In the genomic region with DNA sequence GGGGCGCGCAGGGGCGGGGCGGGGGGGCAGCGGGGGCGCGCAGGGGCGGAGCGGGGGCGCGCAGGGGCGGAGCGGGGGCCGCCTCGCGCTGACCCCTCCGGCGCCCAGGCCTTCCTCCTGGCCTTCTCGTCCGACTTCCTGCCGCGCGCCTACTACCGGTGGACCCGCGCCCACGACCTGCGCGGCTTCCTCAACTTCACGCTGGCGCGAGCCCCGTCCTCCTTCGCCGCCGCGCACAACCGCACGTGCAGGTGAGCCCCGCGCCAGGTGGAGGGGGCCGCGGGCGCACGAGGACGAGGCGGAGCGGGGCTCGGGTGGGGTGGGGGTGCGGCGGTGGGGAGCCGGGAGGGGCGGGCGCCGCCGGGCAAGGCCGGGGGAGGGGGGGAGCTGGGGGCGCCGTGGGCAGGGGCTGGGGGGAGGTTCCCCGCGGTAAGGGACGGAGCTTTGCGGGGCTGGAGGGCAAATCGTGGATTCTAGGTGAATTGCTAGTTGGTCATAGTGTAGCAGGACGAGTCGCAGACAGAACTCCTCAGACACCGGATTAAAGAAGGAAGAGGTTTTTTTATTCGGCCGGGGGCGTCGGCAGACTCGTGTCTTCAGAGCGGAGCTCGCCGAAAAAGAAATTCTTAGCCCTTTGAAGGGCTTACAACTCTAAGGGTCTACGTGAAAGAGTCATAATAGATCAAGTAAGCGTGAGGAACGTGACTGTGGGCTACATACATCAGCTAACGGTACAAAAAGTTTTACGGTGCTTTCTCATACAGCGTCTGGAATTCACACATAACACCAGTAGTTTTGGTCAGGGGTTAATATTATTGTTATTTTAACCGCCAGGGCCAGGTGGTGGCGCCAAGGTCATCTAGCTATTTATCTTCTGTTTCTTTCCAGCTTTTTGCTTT, we compare ENCODE assay signal across 8 cellular contexts. TPM values are rescaled to one million over a fixed set of nuclear protein-coding genes. Genes with fewer than 3 reads are reported as not detected.
DNase-seq lines count a peak whose midpoint lies in the region; TF ChIP-seq lines count a peak whose summit lies in the region.

No MANE protein-coding gene starts in this region.

- H3K4me1 ChIP-seq in transverse colon, result peaks cover 7 to 18% (median 11%) of the 10 kb centered on the region in 4 donors

- no peaks in the 10 kb centered on the region for H3K36me3 ChIP-seq in transverse colon

- in situ Hi-C loops in transverse colon (cut with MboI; ENCODE audit: low pct_ligation_motif_present in 1 of 4, low pct_unique_long_range_greater_than_20kb in 1 of 4, low sequenced_read_pairs in 3 of 4), result no loop called here

- no peak for TF ChIP-seq CTCF in endothelial cell (IDR thresholded peaks at IDR 0.05; ENCODE audit: unreplicated experiment)
- TF ChIP-seq CTCF in mesothelial cell of epicardium (IDR thresholded peaks at IDR 0.05; ENCODE audit: unreplicated experiment), result no peak
- peak in 1 of 5 experiments; percentile 11 for TF ChIP-seq CTCF in transverse colon (IDR thresholded peaks at IDR 0.05)

- peak overlapping the region; percentile 23 to 57 (median 40) for H3K4me3 ChIP-seq in transverse colon

- H3K27ac ChIP-seq in transverse colon, result peak overlapping the region; percentile 39 to 67 (median 54)

- no peak for TF ChIP-seq POLR2A in transverse colon (IDR thresholded peaks at IDR 0.05)

- peak overlapping the region; percentile 77 for H3K27ac Mint-ChIP-seq in endothelial cell (ENCODE audit: unreplicated experiment)
- peak overlapping the region; percentile 79 for H3K27ac Mint-ChIP-seq in mesothelial cell of epicardium

- H3K4me3 Mint-ChIP-seq in endothelial cell (ENCODE audit: unreplicated experiment) (peak overlapping the region; percentile 97), mesothelial cell of epicardium (peak overlapping the region; percentile 81)

- WGBS in transverse colon (ENCODE audit: low coverage in 1 of 2), 2 donors, result 2 to 3% methylated on average over 6 to 24 of the region's 83 CpGs

- H3K36me3 Mint-ChIP-seq in endothelial cell (ENCODE audit: low read depth, unreplicated experiment) (peaks cover 11% of the 10 kb centered on the region), mesothelial cell of epicardium (peaks cover 2% of the 10 kb centered on the region)

- intact Hi-C loops in transverse colon (cut with DNase I; ENCODE audit: low total_unique reads), result no loop called here

- peak; percentile 56 for DNase-seq in NCI-H2227 (lab: John Stamatoyannopoulos, UW; ENCODE audit: unreplicated experiment)
- DNase-seq in NCI-H2227 treated with DMSO at 0.1 percent for 48 hours (lab: John Stamatoyannopoulos, UW), result no peak
- DNase-seq in NCI-H2029 (lab: John Stamatoyannopoulos, UW), result peak; percentile 32
- DNase-seq in activated CD4-positive, alpha-beta T cell treated with anti-CD3 and anti-CD28 coated beads, Interleukin-2, amount 50 U/mL, for 4 hours, result peak; percentile 18 to 21
- peak; percentile 66 for DNase-seq in endothelial cell (ENCODE audit: low spot score)
- peak; percentile 53 to 58 for DNase-seq in mesothelial cell of epicardium (ENCODE audit: low spot score in 2 of 2, unreplicated experiment in 2 of 2)
- DNase-seq in transverse colon, result peak; percentile 51
- DNase-seq in middle frontal gyrus (ENCODE audit: extremely low spot score, low spot score), result no peak

- H3K27me3 Mint-ChIP-seq in endothelial cell (ENCODE audit: unreplicated experiment), result peaks cover 16% of the 10 kb centered on the region
- peaks cover 7% of the 10 kb centered on the region for H3K27me3 Mint-ChIP-seq in mesothelial cell of epicardium (ENCODE audit: low read depth)

- H3K9me3 ChIP-seq in transverse colon, result no peaks in the 10 kb centered on the region

- no peaks in the 10 kb centered on the region for H3K27me3 ChIP-seq in transverse colon

- H3K4me1 Mint-ChIP-seq in endothelial cell (ENCODE audit: unreplicated experiment) (peaks cover 19% of the 10 kb centered on the region), mesothelial cell of epicardium (peaks cover 15% of the 10 kb centered on the region)

- no peak for TF ChIP-seq EP300 in transverse colon (IDR thresholded peaks at IDR 0.05; ENCODE audit: low read depth)

- no peaks in the 10 kb centered on the region for H3K9me3 Mint-ChIP-seq in endothelial cell (ENCODE audit: unreplicated experiment)
- no peaks in the 10 kb centered on the region for H3K9me3 Mint-ChIP-seq in mesothelial cell of epicardium

RNA-seq across cellular contexts. Expression of a gene that starts 29.9 kb away (rescaled TPM):
- 16.1 TPM for total RNA-seq in endothelial cell (ENCODE audit: unreplicated experiment)
- 3.8 to 4.5 TPM (median 3.8 TPM) in 3 replicates for total RNA-seq in mesothelial cell of epicardium
- total RNA-seq in transverse colon, result 100 to 1,000 TPM in 1 of 4 donors, 10 to 100 TPM in 3; 37.2 to 202 (median 71.0) TPM

Comparison
In these comparisons a context has a peak if more than half of its experiments do, and no peak if none do; other contexts are left out.
1. DNase-seq: peak in NCI-H2227 (single experiment), NCI-H2029 (single experiment), activated CD4-positive, alpha-beta T cell treated with anti-CD3 and anti-CD28 coated beads, Interleukin-2, amount 50 U/mL, for 4 hours (2 of 2), endothelial cell (single experiment), mesothelial cell of epicardium (2 of 2) and transverse colon (single experiment); none in NCI-H2227 treated with DMSO at 0.1 percent for 48 hours (single experiment) and middle frontal gyrus (single experiment).